1 cellular context compared by ENCODE assay signal in genomic region chr6:31769684-31770371, GRCh38.
TF ChIP-seq lines count a peak whose summit lies in the region.

No MANE protein-coding gene starts in this region.

TF ChIP-seq in WTC11, 78 proteins besides CTCF, POLR2A, EP300 and RAD21 (continued from another document):
- TF ChIP-seq ZBTB43 (CRISPR knock-in tag; IDR thresholded peaks at IDR 0.05) (peak; percentile 64; the same call in 1 of the 2 replicates), ZNF423 (CRISPR knock-in tag; IDR thresholded peaks at IDR 0.05) (no peak), ERG (CRISPR knock-in tag; IDR thresholded peaks at IDR 0.05) (0 out of 2 replicates have a peak, but pooled peaks have one; percentile 38), ZNF219 (CRISPR knock-in tag; IDR thresholded peaks at IDR 0.05; ENCODE audit: borderline replicate concordance) (no peak), JAZF1 (CRISPR knock-in tag; IDR thresholded peaks at IDR 0.05) (no peak), NFATC4 (CRISPR knock-in tag; IDR thresholded peaks at IDR 0.05) (no peak), ZNF263 (CRISPR knock-in tag; IDR thresholded peaks at IDR 0.05; ENCODE audit: low read depth) (no peak), GTF2I (CRISPR knock-in tag; conservative IDR thresholded peaks at IDR 0.05) (no peak), STAT6 (CRISPR knock-in tag; conservative IDR thresholded peaks at IDR 0.05; ENCODE audit: low read depth) (no peak), IRF1 (CRISPR knock-in tag; IDR thresholded peaks at IDR 0.05) (no peak), ZNF671 (CRISPR knock-in tag; IDR thresholded peaks at IDR 0.05) (no peak), ZNF281 (CRISPR knock-in tag; IDR thresholded peaks at IDR 0.05) (no peak), ETV6 (CRISPR knock-in tag; IDR thresholded peaks at IDR 0.05) (no peak), TCF7 (CRISPR knock-in tag; IDR thresholded peaks at IDR 0.05; ENCODE audit: low read depth) (no peak), SP1 (CRISPR knock-in tag; conservative IDR thresholded peaks at IDR 0.05) (peak; percentile 65), ARID4B (CRISPR knock-in tag; IDR thresholded peaks at IDR 0.05; ENCODE audit: borderline replicate concordance) (no peak), TEAD1 (CRISPR knock-in tag; IDR thresholded peaks at IDR 0.05) (no peak), CBFB (CRISPR knock-in tag; IDR thresholded peaks at IDR 0.05; ENCODE audit: low read depth) (no peak), NR3C1 (CRISPR knock-in tag; conservative IDR thresholded peaks at IDR 0.05; ENCODE audit: low read depth) (no peak), ZNF138 (CRISPR knock-in tag; conservative IDR thresholded peaks at IDR 0.05) (no peak), ATF1 (CRISPR knock-in tag; IDR thresholded peaks at IDR 0.05) (no peak), RORB (CRISPR knock-in tag; IDR thresholded peaks at IDR 0.05) (no peak)
